9 cellular contexts compared by ENCODE assay signal in genomic region chr12:85448548-85449139, GRCh38.
DNase-seq lines count a peak whose midpoint lies in the region; TF ChIP-seq lines count a peak whose summit lies in the region.
"Had no signal": no experiment of that assay in that cellular context is flagged by ENCODE, and none has a peak within 500 bp of the region (broad histone marks: within the 10 kb centered on the region; RNA-seq: fewer than 3 reads in every experiment).

No MANE protein-coding gene starts in this region.

- no peak overlapping the region for H3K27ac Mint-ChIP-seq in HFFc6

- H3K9me3 ChIP-seq in SK-N-MC (ENCODE audit: low read depth, low read length) (no peaks in the 10 kb centered on the region), HAP-1 (no peaks in the 10 kb centered on the region)

- no peaks in the 10 kb centered on the region for H3K4me1 ChIP-seq in HAP-1

- H3K27me3 ChIP-seq in HAP-1 (ENCODE audit: low read depth) = peaks cover 27% of the 10 kb centered on the region

- H3K4me3 ChIP-seq in SK-N-MC (peak overlapping the region; percentile 34; the same call in 1 of the 2 replicates), HAP-1 (no peak overlapping the region)

- H3K27me3 Mint-ChIP-seq in HFFc6 (ENCODE audit: insufficient read depth) = no peaks in the 10 kb centered on the region

- no peaks in the 10 kb centered on the region for H3K36me3 Mint-ChIP-seq in HFFc6 (ENCODE audit: low read depth)

- no peaks in the 10 kb centered on the region for H3K36me3 ChIP-seq in SK-N-MC (ENCODE audit: insufficient read depth, low read length)
- no peaks in the 10 kb centered on the region for H3K36me3 ChIP-seq in HAP-1 (replicated peaks)

- TF ChIP-seq CTCF in HFFc6 (IDR thresholded peaks at IDR 0.05) = peak; percentile 72; the same call in 1 of the 2 replicates

- H3K4me1 Mint-ChIP-seq in HFFc6 (ENCODE audit: low read depth) = no peaks in the 10 kb centered on the region

- peak overlapping the region; percentile 28; the same call in 1 of the 2 replicates for H3K27ac ChIP-seq in SK-N-MC

- in situ Hi-C loops in HAP-1 (cut with MboI; ENCODE audit: low sequenced_read_pairs) = loop anchor here (25.0 kb wide), 1 partner anchor 286 kb away; no protein-coding TSS in a partner anchor

- H3K9me3 Mint-ChIP-seq in HFFc6 = no peaks in the 10 kb centered on the region; the same call in 1 of the 2 replicates

- H3K4me3 Mint-ChIP-seq in HFFc6 = no peak overlapping the region

- no peak overlapping the region for H3K9ac ChIP-seq in SK-N-MC (ENCODE audit: insufficient read length)

- DNase-seq in D341Med (ENCODE audit: low spot score) (peak; percentile 25), HFFc6 (no peak), SK-N-MC (ENCODE audit: low read depth, low spot score) (peak; percentile 32), kidney tubule cell (ENCODE audit: low spot score) (peak; percentile 16), NOMO-1 (lab: John Stamatoyannopoulos, UW; ENCODE audit: unreplicated experiment in 2 of 2) (no peak), HAP-1 (ENCODE audit: low spot score in 2 of 2) (no peak), COLO668 (lab: John Stamatoyannopoulos, UW; ENCODE audit: unreplicated experiment) (no peak), ureter (ENCODE audit: low spot score) (no peak)
- DNase-seq: retina had no signal

Comparison
In these comparisons a context has a peak if more than half of its experiments do, and no peak if none do; other contexts are left out.
1. DNase-seq: peak in D341Med (single experiment), SK-N-MC (single experiment) and kidney tubule cell (single experiment); none in HFFc6 (single experiment), NOMO-1 (0 of 2), HAP-1 (0 of 2), COLO668 (single experiment) and ureter (single experiment).